Comparison of ENCODE assay signal across 8 cellular contexts in genomic region chr12:6404390-6404789, GRCh38. TPM values are rescaled to one million over a fixed set of nuclear protein-coding genes. Genes with fewer than 3 reads are reported as not detected.
"Had no signal": no experiment of that assay in that cellular context is flagged by ENCODE, and none has a peak within 500 bp of the region (broad histone marks: within the 10 kb centered on the region; RNA-seq: fewer than 3 reads in every experiment).

No MANE protein-coding gene starts in this region.

- H3K36me3 Mint-ChIP-seq: IgD-negative memory B cell had no signal

- ATAC-seq: K562 had no signal

- H3K27ac ChIP-seq: HL-60 had no signal

- H3K4me3 ChIP-seq: K562 had no signal

- H3K9me3 Mint-ChIP-seq: IgD-negative memory B cell had no signal

- FAIRE-seq: HTR-8/SVneo, K562 had no signal

- H3K4me3 Mint-ChIP-seq: IgD-negative memory B cell had no signal

- H3K27ac Mint-ChIP-seq: IgD-negative memory B cell had no signal

- DNase-seq: IMR-90, KBM-7, KG1 had no signal

- H3K4me1 Mint-ChIP-seq: IgD-negative memory B cell had no signal

RNA-seq across cellular contexts. Expression of gene LTBR, which starts 20.4 kb away (rescaled TPM):
- polyA plus RNA-seq: IgD-negative memory B cell had no signal

RNA-seq across cellular contexts. Expression of gene SCNN1A, which starts 29.0 kb away (rescaled TPM):
- total RNA-seq: IMR-90 had no signal
- polyA plus RNA-seq: IgD-negative memory B cell had no signal

RNA-seq across cellular contexts. Expression of gene CD27, which starts 40.4 kb away (rescaled TPM):
- total RNA-seq: HT1080, IMR-90 had no signal
- polyA plus RNA-seq: K562 had no signal
